Comparison of ENCODE assay signal across 8 cellular contexts in genomic region chr1:203381151-203381751, GRCh38. TPM values are rescaled to one million over a fixed set of nuclear protein-coding genes. Genes with fewer than 3 reads are reported as not detected.
A peak's percentile ranks its signal among the peaks of the same experiment; 100 is the strongest.
DNase-seq lines count a peak whose midpoint lies in the region; ATAC-seq and TF ChIP-seq lines count a peak whose summit lies in the region.
"Had no signal": no experiment of that assay in that cellular context is flagged by ENCODE, and none has a peak within 500 bp of the region (broad histone marks: within the 10 kb centered on the region; RNA-seq: fewer than 3 reads in every experiment).

No MANE protein-coding gene starts in this region.

- peaks cover 29% of the 10 kb centered on the region for H3K27me3 Mint-ChIP-seq in activated T-helper 17 cell treated with anti-CD3 and anti-CD28 coated beads, Interleukin-2, amount 50 U/mL, for 72 hours

- peak overlapping the region in 44 of 59 donors; percentile 5 to 96 (median 83) for H3K27ac ChIP-seq in dorsolateral prefrontal cortex
- H3K27ac ChIP-seq in transverse colon, result peak overlapping the region; percentile 47 to 76 (median 58)

- no peaks in the 10 kb centered on the region for H3K36me3 ChIP-seq in transverse colon

- H3K4me1 Mint-ChIP-seq in activated T-helper 17 cell treated with anti-CD3 and anti-CD28 coated beads, Interleukin-2, amount 50 U/mL, for 72 hours, result no peaks in the 10 kb centered on the region

- DNase-seq in dorsolateral prefrontal cortex (no peak), transverse colon (no peak), T-helper 1 cell (no peak)
- no peak for DNase-seq in activated naive CD4-positive, alpha-beta T cell (lab: John Stamatoyannopoulos, UW)
- DNase-seq: activated T-cell treated with anti-CD3 and anti-CD28 coated beads, Interleukin-2, amount 50 U/mL, for 24 hours had no signal

- H3K4me1 ChIP-seq in transverse colon, result peaks cover 6 to 39% (median 12%) of the 10 kb centered on the region in 4 donors

- TF ChIP-seq CTCF in dorsolateral prefrontal cortex (IDR thresholded peaks at IDR 0.05 in 54 of 56, conservative IDR thresholded peaks at IDR 0.05 in 2 of 56; ENCODE audit: low read depth in 1 of 56, partially characterized antibody in 56 of 56), result no peak
- no peak for TF ChIP-seq CTCF in transverse colon (IDR thresholded peaks at IDR 0.05)

- ATAC-seq in GM19351 (IDR thresholded peaks at IDR 0.05; ENCODE audit: unreplicated experiment) (peak; percentile 77), HG03354 (IDR thresholded peaks at IDR 0.05; ENCODE audit: poor library complexity, severe bottlenecking, unreplicated experiment) (peak; percentile 62)
- no peak for ATAC-seq in activated T-helper 17 cell treated with anti-CD3 and anti-CD28 coated beads, Interleukin-2, amount 50 U/mL, for 72 hours (replicated peaks)

- H3K27me3 ChIP-seq in dorsolateral prefrontal cortex, result no peaks in the 10 kb centered on the region
- H3K27me3 ChIP-seq in transverse colon, result no peaks in the 10 kb centered on the region

- intact Hi-C loops in dorsolateral prefrontal cortex (cut with DNase I) (no loop called here), transverse colon (cut with DNase I; ENCODE audit: low total_unique reads) (no loop called here)

- no peak overlapping the region for H3K4me3 ChIP-seq in dorsolateral prefrontal cortex
- no peak overlapping the region for H3K4me3 ChIP-seq in transverse colon

- TF ChIP-seq EP300 in transverse colon (IDR thresholded peaks at IDR 0.05; ENCODE audit: low read depth), result no peak

- no peak for TF ChIP-seq POLR2A in transverse colon (IDR thresholded peaks at IDR 0.05)

- no peaks in the 10 kb centered on the region for H3K9me3 Mint-ChIP-seq in activated T-helper 17 cell treated with anti-CD3 and anti-CD28 coated beads, Interleukin-2, amount 50 U/mL, for 72 hours
- H3K9me3 Mint-ChIP-seq: activated T-cell treated with anti-CD3 and anti-CD28 coated beads, Interleukin-2, amount 50 U/mL, for 24 hours had no signal

- no peak overlapping the region for H3K27ac Mint-ChIP-seq in activated T-helper 17 cell treated with anti-CD3 and anti-CD28 coated beads, Interleukin-2, amount 50 U/mL, for 72 hours
- H3K27ac Mint-ChIP-seq: activated T-cell treated with anti-CD3 and anti-CD28 coated beads, Interleukin-2, amount 50 U/mL, for 24 hours had no signal

- WGBS in transverse colon (ENCODE audit: low coverage in 1 of 2), 2 donors, result 64 to 79% methylated on average over 2 of the region's 2 CpGs

- H3K9me3 ChIP-seq in transverse colon, result no peaks in the 10 kb centered on the region

- no peak overlapping the region for H3K4me3 Mint-ChIP-seq in activated T-helper 17 cell treated with anti-CD3 and anti-CD28 coated beads, Interleukin-2, amount 50 U/mL, for 72 hours
- H3K4me3 Mint-ChIP-seq: activated T-cell treated with anti-CD3 and anti-CD28 coated beads, Interleukin-2, amount 50 U/mL, for 24 hours had no signal

- in situ Hi-C loops in transverse colon (cut with MboI; ENCODE audit: low pct_ligation_motif_present in 1 of 4, low pct_unique_long_range_greater_than_20kb in 1 of 4, low sequenced_read_pairs in 3 of 4), result no loop called here

- no peaks in the 10 kb centered on the region for H3K36me3 Mint-ChIP-seq in activated T-helper 17 cell treated with anti-CD3 and anti-CD28 coated beads, Interleukin-2, amount 50 U/mL, for 72 hours (ENCODE audit: low read depth)

RNA-seq across cellular contexts. Expression of gene FMOD, which starts 30.3 kb away (rescaled TPM):
- 10 to 100 TPM in 7 of 120 experiments, 1 to 10 TPM in 108, under 1 TPM in 5; 0.38 to 15.4 (median 2.9) TPM for total RNA-seq in dorsolateral prefrontal cortex
- 10 to 100 TPM; 13.5 to 44.0 (median 17.8) TPM for total RNA-seq in transverse colon
- under 1 TPM in 1 of 2 donors, not detected in 1; 0.26 TPM for total RNA-seq in activated T-helper 17 cell treated with anti-CD3 and anti-CD28 coated beads, Interleukin-2, amount 50 U/mL, for 72 hours
